Comparison of ENCODE assay signal across 1 cellular context in the genomic region with DNA sequence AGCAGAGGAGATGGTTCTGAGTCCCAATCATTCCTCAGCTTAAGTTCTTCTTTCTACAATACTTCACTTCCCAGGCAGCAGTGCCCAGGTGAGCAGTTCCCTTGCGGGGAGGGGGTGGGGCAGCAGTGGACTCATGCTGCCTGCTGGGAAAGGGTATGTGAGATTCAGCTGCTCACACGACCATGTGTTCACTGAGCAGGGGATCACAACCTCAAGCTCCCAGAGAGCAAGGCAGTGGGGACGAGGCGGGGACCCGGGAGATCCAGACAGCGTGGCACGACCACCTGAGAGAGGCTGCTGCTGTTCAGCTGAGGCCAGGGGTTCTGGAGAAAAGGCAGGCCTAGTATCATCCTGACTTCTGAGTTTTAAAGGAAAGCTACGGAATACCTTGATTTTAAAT.
TF ChIP-seq lines count a peak whose summit lies in the region.

No MANE protein-coding gene starts in this region.

TF ChIP-seq in GM23338, 12 proteins besides CTCF, POLR2A, EP300 and RAD21 (continued from another document):
- no peak for TF ChIP-seq CREB1 (CRISPR knock-in tag; IDR thresholded peaks at IDR 0.05; ENCODE audit: low read depth)
- TF ChIP-seq EZH2phosphoT487 (IDR thresholded peaks at IDR 0.05; ENCODE audit: unreplicated experiment): no peak
